Comparison of ENCODE assay signal across 19 cellular contexts in genomic region chr12:121943926-121944325, GRCh38. TPM values are rescaled to one million over a fixed set of nuclear protein-coding genes. Genes with fewer than 3 reads are reported as not detected.
DNase-seq lines count a peak whose midpoint lies in the region; ATAC-seq and TF ChIP-seq lines count a peak whose summit lies in the region.
"Had no signal": no experiment of that assay in that cellular context is flagged by ENCODE, and none has a peak within 500 bp of the region (broad histone marks: within the 10 kb centered on the region; RNA-seq: fewer than 3 reads in every experiment).

No MANE protein-coding gene starts in this region.

- DNase-seq in GM23338 (ENCODE audit: low spot score) (no peak), mammary epithelial cell (peak; percentile 21), epithelial cell of prostate (ENCODE audit: low read depth, low spot score) (peak; percentile 36), kidney tubule cell (ENCODE audit: low spot score) (peak; percentile 16), heart right ventricle (no peak), NCI-H2081 treated with DMSO at 0.1 percent for 48 hours (lab: John Stamatoyannopoulos, UW) (no peak)
- DNase-seq in central memory CD4-positive, alpha-beta T cell: no peak
- DNase-seq: ACHN; BE2C; C1 segment of cervical spinal cord; CD4-positive, CD25-positive, alpha-beta regulatory T cell; CD8-positive, alpha-beta memory T cell; COR-L47; DMS 273 treated with DMSO at 0.1 percent for 48 hours; DMS53; GDM1; GM23248; HCEC 1CT had no signal

- intact Hi-C loops in mammary epithelial cell (cut with micrococcal nuclease): no loop called here
- intact Hi-C loops in heart right ventricle (cut with DNase I): no loop called here

- H3K4me2 ChIP-seq in GM23338 (no peak overlapping the region), mammary epithelial cell (ENCODE audit: insufficient read depth, low read depth, low read length) (no peak overlapping the region)

- TF ChIP-seq CTCF in GM23338 (conservative IDR thresholded peaks at IDR 0.05; ENCODE audit: low read depth in 2 of 2): no peak
- no peak for TF ChIP-seq CTCF in mammary epithelial cell (conservative IDR thresholded peaks at IDR 0.05 in 1 of 2, IDR thresholded peaks at IDR 0.05 in 1 of 2; ENCODE audit: extremely low read depth in 1 of 2, insufficient read depth in 1 of 2, low read depth in 1 of 2, low read length in 2 of 2)
- no peak for TF ChIP-seq CTCF in heart right ventricle (IDR thresholded peaks at IDR 0.05)

- CTCF ChIA-PET in mammary epithelial cell (lab: Charles Lee; ENCODE audit: low non-redundant PET): no interaction called here

- no peak overlapping the region for H2AFZ ChIP-seq in GM23338
- no peak overlapping the region for H2AFZ ChIP-seq in mammary epithelial cell (ENCODE audit: low read depth, low read length)
- H2AFZ ChIP-seq: GM23248 had no signal

- H4K20me1 ChIP-seq in GM23338 (replicated peaks; ENCODE audit: insufficient read depth): no peaks in the 10 kb centered on the region
- no peaks in the 10 kb centered on the region for H4K20me1 ChIP-seq in mammary epithelial cell (ENCODE audit: insufficient read depth, low read length)

- no TSS peak for BruUV-seq in mammary epithelial cell (replicated peaks; lab: Mats Ljungman, UMichigan)

- H3K9me3 ChIP-seq in mammary epithelial cell (replicated peaks; ENCODE audit: insufficient read depth, low read length) (no peaks in the 10 kb centered on the region), heart right ventricle (no peaks in the 10 kb centered on the region)
- H3K9me3 ChIP-seq: BE2C had no signal

- ATAC-seq in GM23338: no peak
- no peak for ATAC-seq in heart right ventricle

- no peaks in the 10 kb centered on the region for H3K9me2 ChIP-seq in GM23338 (ENCODE audit: insufficient read depth)

- H3K79me2 ChIP-seq in GM23338 (replicated peaks; ENCODE audit: insufficient read depth) (no peaks in the 10 kb centered on the region), mammary epithelial cell (ENCODE audit: insufficient read depth, low read length) (no peaks in the 10 kb centered on the region)

- dilution Hi-C loops in mammary epithelial cell (cut with HindIII; ENCODE audit: low sequenced_read_pairs): no loop called here

- in situ Hi-C loops in mammary epithelial cell (cut with MboI; ENCODE audit: low sequenced_read_pairs in 2 of 2): no loop called here

- H3K27me3 ChIP-seq in GM23338 (ENCODE audit: insufficient read depth): no peaks in the 10 kb centered on the region
- no peaks in the 10 kb centered on the region for H3K27me3 ChIP-seq in mammary epithelial cell (ENCODE audit: insufficient read depth, low read length)
- H3K27me3 ChIP-seq in heart right ventricle: no peaks in the 10 kb centered on the region
- H3K27me3 ChIP-seq: BE2C had no signal

- H3K27me3 Mint-ChIP-seq in GM23338 (ENCODE audit: insufficient read depth, low read depth, poor library complexity): no peaks in the 10 kb centered on the region

- no peaks in the 10 kb centered on the region; the same call in 2 of the 3 replicates for H3K36me3 Mint-ChIP-seq in GM23338 (ENCODE audit: low read depth)
- H3K36me3 Mint-ChIP-seq: CD4-positive, CD25-positive, alpha-beta regulatory T cell; CD8-positive, alpha-beta memory T cell had no signal

- H3K36me3 ChIP-seq in GM23338 (ENCODE audit: insufficient read depth) (no peaks in the 10 kb centered on the region), mammary epithelial cell (ENCODE audit: insufficient read depth, low read length) (peaks cover 5% of the 10 kb centered on the region), heart right ventricle (peaks cover 0 to 9% (median 0%) of the 10 kb centered on the region in 9 donors)
- H3K36me3 ChIP-seq: BE2C had no signal

- H3K4me3 ChIP-seq in GM23338 (no peak overlapping the region), mammary epithelial cell (replicated peaks in 1 of 3; ENCODE audit: insufficient read depth in 1 of 3, low read depth in 2 of 3, low read length in 3 of 3) (no peak overlapping the region), heart right ventricle (no peak overlapping the region)
- H3K4me3 ChIP-seq: GM23248 had no signal

- no peak overlapping the region for H3K9ac ChIP-seq in mammary epithelial cell (ENCODE audit: insufficient read depth, low read length)
- H3K9ac ChIP-seq: GM23248 had no signal

- H3K4me3 Mint-ChIP-seq in GM23338: no peak overlapping the region
- H3K4me3 Mint-ChIP-seq: CD4-positive, CD25-positive, alpha-beta regulatory T cell; CD8-positive, alpha-beta memory T cell had no signal

- H3K4me1 Mint-ChIP-seq in GM23338: peaks cover 10% of the 10 kb centered on the region; the same call in 2 of the 3 replicates
- H3K4me1 Mint-ChIP-seq: CD4-positive, CD25-positive, alpha-beta regulatory T cell had no signal

- peaks cover 11% of the 10 kb centered on the region for H3K4me1 ChIP-seq in GM23338 (ENCODE audit: insufficient read depth)
- peaks cover 28% of the 10 kb centered on the region for H3K4me1 ChIP-seq in mammary epithelial cell (ENCODE audit: insufficient read depth, low read length)
- no peaks in the 10 kb centered on the region for H3K4me1 ChIP-seq in heart right ventricle
- H3K4me1 ChIP-seq: BE2C had no signal

- H3K27ac ChIP-seq in GM23338 (ENCODE audit: low read depth) (0 out of 2 replicates have a peak overlapping the region, but pooled peaks have one; percentile 3), mammary epithelial cell (ENCODE audit: insufficient read depth, low read depth, low read length) (peak overlapping the region; percentile 40), epithelial cell of prostate (peak overlapping the region; percentile 67), heart right ventricle (no peak overlapping the region)
- H3K27ac ChIP-seq: GM23248, HL-60 had no signal

- H3K9me3 Mint-ChIP-seq in GM23338: peaks cover 7% of the 10 kb centered on the region; the same call in 1 of the 3 replicates
- H3K9me3 Mint-ChIP-seq: CD8-positive, alpha-beta memory T cell had no signal

- H3K27ac Mint-ChIP-seq in GM23338: no peak overlapping the region
- H3K27ac Mint-ChIP-seq: CD8-positive, alpha-beta memory T cell had no signal

- no peaks in the 10 kb centered on the region for H3F3A ChIP-seq in GM23338 (replicated peaks; ENCODE audit: low read depth)

TF ChIP-seq in GM23338, 12 proteins besides CTCF, POLR2A, EP300 and RAD21:
- TF ChIP-seq ETS1 (IDR thresholded peaks at IDR 0.05) (no peak), STAT1 (IDR thresholded peaks at IDR 0.05; ENCODE audit: unreplicated experiment) (no peak), POLR2AphosphoS5 (IDR thresholded peaks at IDR 0.05; ENCODE audit: low read depth) (no peak), ZNF331 (CRISPR knock-in tag; IDR thresholded peaks at IDR 0.05; ENCODE audit: low read depth) (no peak), JUNB (IDR thresholded peaks at IDR 0.05; ENCODE audit: unreplicated experiment) (no peak), ZNF114 (CRISPR knock-in tag; IDR thresholded peaks at IDR 0.05) (no peak), CREB1 (CRISPR knock-in tag; IDR thresholded peaks at IDR 0.05; ENCODE audit: low read depth) (no peak), EZH2 (IDR thresholded peaks at IDR 0.05; ENCODE audit: low read depth, unreplicated experiment) (no peak), REST (IDR thresholded peaks at IDR 0.05; ENCODE audit: unreplicated experiment) (no peak), NANOG (IDR thresholded peaks at IDR 0.05; ENCODE audit: borderline replicate concordance) (no peak)
TF ChIP-seq in GM23338: peak in this region for 0.

RNA-seq across cellular contexts. Expression of gene CFAP251, which starts 25.5 kb away (rescaled TPM):
- total RNA-seq in GM23338 (2014; rRNA removed; shearing (Covaris generic)): 1.6 and 2.5 TPM in 2 replicates
- polyA plus RNA-seq in GM23338 (2016; fragmentation: Nextera tagmentation; extraction: Ambion mirVana) (0.70 and 1.4 TPM in 2 replicates), mammary epithelial cell (16.3 TPM), heart right ventricle (1 to 10 TPM in 1 of 2 donors, under 1 TPM in 1; 0.66 to 1.0 TPM)
- total RNA-seq in mammary epithelial cell (10 to 100 TPM; 18.7 to 25.3 TPM), heart right ventricle (1 to 10 TPM in 7 of 10 donors, under 1 TPM in 3; 0.52 to 4.6 (median 1.9) TPM)
- 7.3 TPM for polyA minus RNA-seq in mammary epithelial cell
- polyA plus RNA-seq: CD8-positive, alpha-beta memory T cell had no signal

RNA-seq across cellular contexts. Expression of gene PSMD9, which starts 55.3 kb away (rescaled TPM):
- 36.3 and 48.2 TPM in 2 replicates for total RNA-seq in GM23338 (2014; rRNA removed; shearing (Covaris generic))
- polyA plus RNA-seq in GM23338 (2016; fragmentation: Nextera tagmentation; extraction: Ambion mirVana) (28.1 and 32.7 TPM in 2 replicates), mammary epithelial cell (139 TPM), heart right ventricle (100 to 1,000 TPM in 1 of 2 donors, 10 to 100 TPM in 1; 13.6 to 117 TPM)
- total RNA-seq in mammary epithelial cell (10 to 100 TPM; 39.8 to 80.6 TPM), heart right ventricle (10 to 100 TPM; 29.3 to 39.9 (median 34.4) TPM)
- 80.4 TPM for polyA minus RNA-seq in mammary epithelial cell

Comparison
In these comparisons a context has a peak if more than half of its experiments do, and no peak if none do; other contexts are left out.
1. DNase-seq: peak in mammary epithelial cell (single experiment), epithelial cell of prostate (single experiment) and kidney tubule cell (single experiment); none in GM23338 (single experiment), central memory CD4-positive, alpha-beta T cell (single experiment), heart right ventricle (0 of 2) and NCI-H2081 treated with DMSO at 0.1 percent for 48 hours (single experiment).
2. H3K27ac ChIP-seq: peak in GM23338 (single experiment), mammary epithelial cell (single experiment) and epithelial cell of prostate (single experiment); none in heart right ventricle (0 of 10).